ENCODE assay signal across 8 cellular contexts in the genomic region with DNA sequence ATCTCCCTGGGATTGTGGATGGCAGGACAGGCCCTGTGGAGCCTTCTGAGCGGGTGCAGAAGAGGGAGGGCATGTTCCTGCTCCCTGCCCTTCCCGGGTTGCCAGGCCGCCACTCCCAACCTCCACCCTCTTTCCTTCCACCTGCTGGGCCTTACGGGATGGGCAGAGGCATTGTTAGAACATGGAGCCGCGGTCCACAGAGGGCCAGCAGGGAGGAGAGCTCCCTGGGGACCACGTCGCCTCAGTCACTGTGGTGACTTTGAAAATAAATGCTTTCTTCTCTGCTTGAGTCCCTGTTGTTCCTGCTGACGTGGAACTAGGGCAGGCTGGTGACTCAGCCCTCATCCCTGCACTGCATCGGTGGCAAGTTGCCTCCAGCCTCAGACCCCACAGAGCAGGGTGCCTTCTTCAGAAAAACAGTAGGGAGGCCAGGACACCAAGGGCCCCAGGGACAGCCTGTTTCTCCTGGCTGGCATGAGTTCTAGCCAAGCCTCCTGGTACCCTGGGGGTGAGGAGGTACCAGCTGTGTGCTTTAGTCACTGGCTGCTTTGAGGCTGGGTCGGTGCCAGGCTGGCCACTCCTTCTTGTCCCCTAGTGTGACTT.
DNase-seq lines count a peak whose midpoint lies in the region; ATAC-seq, FAIRE-seq and TF ChIP-seq lines count a peak whose summit lies in the region.

No MANE protein-coding gene starts in this region.

- CTCF ChIA-PET in RWPE1 (lab: Yijun Ruan, JAX) = interaction anchor here (0.6 to 1.4 kb wide), 4 partner anchors 64 to 498 kb away, joined by 3 to 5 read pairs (median 4); no protein-coding TSS in a partner anchor

- no peak overlapping the region for H2BK12ac ChIP-seq in trophoblast cell (ENCODE audit: low read length)

- no peaks in the 10 kb centered on the region for H3K36me3 ChIP-seq in esophagus squamous epithelium
- H3K36me3 ChIP-seq in trophoblast cell (ENCODE audit: control insufficient read depth in 1 of 2, insufficient read depth in 2 of 2, low read length in 2 of 2) = no peaks in the 10 kb centered on the region

- H3K79me2 ChIP-seq in trophoblast cell (ENCODE audit: control insufficient read depth, insufficient read depth, low read length, poor library complexity) = no peaks in the 10 kb centered on the region

- in situ Hi-C loops in KBM-7 (cut with MboI; ENCODE audit: low pct_unique_long_range_greater_than_20kb, low sequenced_read_pairs) = no loop called here

- intact Hi-C loops in esophagus squamous epithelium (cut with DNase I) = no loop called here

- H4K91ac ChIP-seq in trophoblast cell (ENCODE audit: low read depth, low read length) = peak overlapping the region; percentile 10

- no peak for DNase-seq in activated naive CD4-positive, alpha-beta T cell treated with anti-CD3 and anti-CD28 coated beads, Interleukin-2, amount 50 U/mL, for 72 hours (ENCODE audit: low spot score in 2 of 2)
- DNase-seq in activated naive CD4-positive, alpha-beta T cell treated with Interleukin-2 at 50 U/mL for 16 hours = no peak
- DNase-seq in RWPE1 (ENCODE audit: low spot score) (peak; percentile 48), esophagus squamous epithelium (lab: John Stamatoyannopoulos, UW) (no peak), trophoblast cell (peak in 1 of 2 donors; percentile 47), KBM-7 (no peak), GM19240 (ENCODE audit: insufficient read length, low spot score) (no peak), GM12892 (ENCODE audit: insufficient read length) (no peak)

- H3K4ac ChIP-seq in trophoblast cell (ENCODE audit: low read depth, low read length) = no peak overlapping the region

- ATAC-seq in activated naive CD4-positive, alpha-beta T cell treated with anti-CD3 and anti-CD28 coated beads, Interleukin-2, amount 50 U/mL, for 72 hours = peak; percentile 34 to 58

- peak overlapping the region; percentile 17 for H2AFZ ChIP-seq in trophoblast cell (ENCODE audit: insufficient read depth, low read length, poor library complexity)

- no peaks in the 10 kb centered on the region for H3K9me3 Mint-ChIP-seq in activated naive CD4-positive, alpha-beta T cell treated with anti-CD3 and anti-CD28 coated beads, Interleukin-2, amount 50 U/mL, for 72 hours

- WGBS in esophagus squamous epithelium, 2 donors = 17 to 33% methylated on average over 9 to 10 of the region's 11 CpGs
- no CpG with 5 or more reads among the region's 11 CpGs for WGBS in trophoblast cell (ENCODE audit: extremely low coverage, insufficient coverage, insufficient read length)

- H3K18ac ChIP-seq in trophoblast cell (ENCODE audit: low read length) = peak overlapping the region; percentile 34

- no peaks in the 10 kb centered on the region for H3K36me3 Mint-ChIP-seq in activated naive CD4-positive, alpha-beta T cell treated with anti-CD3 and anti-CD28 coated beads, Interleukin-2, amount 50 U/mL, for 72 hours

- H4K8ac ChIP-seq in trophoblast cell (ENCODE audit: low read depth, low read length) = no peak overlapping the region

- H3K9me3 ChIP-seq in esophagus squamous epithelium (no peaks in the 10 kb centered on the region), trophoblast cell (ENCODE audit: insufficient read depth, low read depth, low read length) (no peaks in the 10 kb centered on the region)

- no peaks in the 10 kb centered on the region for H3K79me1 ChIP-seq in trophoblast cell (ENCODE audit: low read length)

- H3K4me3 ChIP-seq in esophagus squamous epithelium (no peak overlapping the region), trophoblast cell (ENCODE audit: low read depth, low read length) (no peak overlapping the region)

- H3K4me2 ChIP-seq in trophoblast cell (ENCODE audit: low read length) = no peak overlapping the region

- no peak overlapping the region for H3K23ac ChIP-seq in trophoblast cell (ENCODE audit: low read length)

- no peak for TF ChIP-seq CTCF in RWPE1 (conservative IDR thresholded peaks at IDR 0.05; ENCODE audit: low read depth)
- TF ChIP-seq CTCF in esophagus squamous epithelium (IDR thresholded peaks at IDR 0.05) = no peak

- H2BK120ac ChIP-seq in trophoblast cell (ENCODE audit: insufficient read depth, low read length, poor library complexity) = no peak overlapping the region

- no peaks in the 10 kb centered on the region for H3K27me3 ChIP-seq in esophagus squamous epithelium
- no peaks in the 10 kb centered on the region for H3K27me3 ChIP-seq in trophoblast cell (ENCODE audit: insufficient read depth, low read length)

- peak overlapping the region; percentile 14 for H3K14ac ChIP-seq in trophoblast cell (ENCODE audit: low read length)

- peak overlapping the region; percentile 20 for H2AK5ac ChIP-seq in trophoblast cell (ENCODE audit: low read length)

- no peak overlapping the region for H2BK5ac ChIP-seq in trophoblast cell (ENCODE audit: low read depth, low read length, poor library complexity)

- peaks cover 41 to 83% (median 53%) of the 10 kb centered on the region in 3 donors for H3K4me1 ChIP-seq in esophagus squamous epithelium
- H3K4me1 ChIP-seq in trophoblast cell (ENCODE audit: control insufficient read depth in 1 of 2, insufficient read depth in 2 of 2, low read length in 2 of 2) = peaks cover 2 to 4% of the 10 kb centered on the region in 2 experiments

- H3K27ac Mint-ChIP-seq in activated naive CD4-positive, alpha-beta T cell treated with anti-CD3 and anti-CD28 coated beads, Interleukin-2, amount 50 U/mL, for 72 hours = no peak overlapping the region

- peak overlapping the region; percentile 78 for H3K27ac ChIP-seq in RWPE1
- peak overlapping the region; percentile 73 to 90 (median 88) for H3K27ac ChIP-seq in esophagus squamous epithelium
- H3K27ac ChIP-seq in trophoblast cell (ENCODE audit: low read depth, low read length) = no peak overlapping the region

- H3K9ac ChIP-seq in trophoblast cell (ENCODE audit: low read length) = no peak overlapping the region

- H4K12ac ChIP-seq in trophoblast cell (ENCODE audit: low read depth, low read length) = no peak overlapping the region

- TF ChIP-seq POLR2A in esophagus squamous epithelium (IDR thresholded peaks at IDR 0.05) = no peak
- no peak for TF ChIP-seq POLR2A in GM12892 (IDR thresholded peaks at IDR 0.05; ENCODE audit: low read depth, low read length)

- POLR2A ChIA-PET in RWPE1 (lab: Yijun Ruan, JAX; ENCODE audit: low non-redundant PET) = no interaction called here

- FAIRE-seq in GM12892 (lab: Jason Lieb, UNC) = no peak
